In the genomic region with DNA sequence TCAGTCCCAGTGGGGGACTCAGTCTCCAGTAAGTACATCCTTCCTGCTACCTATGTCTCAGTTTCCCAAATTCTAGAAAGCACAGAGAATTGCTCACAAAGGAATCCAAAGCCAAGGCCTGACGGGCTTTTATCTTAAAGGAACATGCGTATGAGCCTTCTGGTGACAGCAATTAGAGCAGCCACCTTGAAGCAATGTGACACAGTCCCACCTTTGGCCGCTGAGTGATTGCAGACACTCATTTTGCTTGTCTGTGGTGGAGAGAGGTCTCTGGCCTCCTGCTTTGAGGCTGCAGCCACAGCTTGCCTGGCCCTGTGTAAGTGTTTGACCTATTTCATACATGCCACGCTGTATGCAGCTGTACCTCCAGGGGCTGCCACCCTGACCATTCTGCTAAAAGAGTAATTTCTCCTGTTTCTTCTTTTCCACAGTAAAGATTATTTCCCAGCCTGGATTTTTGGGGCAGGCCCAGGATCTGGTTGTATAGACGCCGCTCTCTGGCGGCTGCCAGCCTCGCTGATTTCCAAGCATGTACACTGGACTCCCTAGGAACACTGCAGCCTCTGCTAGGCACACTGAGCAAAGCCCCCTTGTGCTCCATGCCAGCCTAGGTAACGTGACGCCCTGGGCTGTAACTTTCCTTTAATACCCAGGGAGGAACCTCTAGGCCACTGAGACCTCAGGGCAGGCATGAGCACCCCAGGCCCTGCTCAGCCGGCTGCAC, we compare ENCODE assay signal across 18 cellular contexts. TPM values are rescaled to one million over a fixed set of nuclear protein-coding genes. Genes with fewer than 3 reads are reported as not detected.
DNase-seq lines count a peak whose midpoint lies in the region; ATAC-seq and TF ChIP-seq lines count a peak whose summit lies in the region.
"Had no signal": no experiment of that assay in that cellular context is flagged by ENCODE, and none has a peak within 500 bp of the region (broad histone marks: within the 10 kb centered on the region; RNA-seq: fewer than 3 reads in every experiment).

No MANE protein-coding gene starts in this region.

- H3K4me2 ChIP-seq in PC-9 = no peak overlapping the region

- TF ChIP-seq POLR2A in gastroesophageal sphincter (IDR thresholded peaks at IDR 0.05) = no peak

- BruUV-seq in PC-9 (replicated peaks; lab: Mats Ljungman, UMichigan) = no TSS peak

- H3K4me3 Mint-ChIP-seq in activated CD8-positive, alpha-beta T cell treated with anti-CD3 and anti-CD28 coated beads, Interleukin-2, amount 10 ng/mL, durations not matched to agents 7 days and 5 days = no peak overlapping the region
- peak overlapping the region in 1 of 5 donors; percentile 33 for H3K4me3 Mint-ChIP-seq in immature natural killer cell
- no peak overlapping the region for H3K4me3 Mint-ChIP-seq in WTC11
- no peak overlapping the region for H3K4me3 Mint-ChIP-seq in type B pancreatic cell
- H3K4me3 Mint-ChIP-seq: activated T-cell treated with anti-CD3 and anti-CD28 coated beads, Interleukin-2, amount 50 U/mL, for 24 hours had no signal

- H3K27ac ChIP-seq in PC-9 = no peak overlapping the region
- no peak overlapping the region for H3K27ac ChIP-seq in gastroesophageal sphincter
- H3K27ac ChIP-seq: right atrium auricular region, upper lobe of left lung had no signal

- no peaks in the 10 kb centered on the region for H3K36me3 ChIP-seq in PC-9 (ENCODE audit: low read depth)
- no peaks in the 10 kb centered on the region for H3K36me3 ChIP-seq in gastroesophageal sphincter
- H3K36me3 ChIP-seq: brain microvascular endothelial cell, right atrium auricular region, upper lobe of left lung had no signal

- H3F3A ChIP-seq in PC-9 (ENCODE audit: insufficient read depth, low read depth) = no peaks in the 10 kb centered on the region

- peak; percentile 16 for DNase-seq in stimulated activated CD4-positive, alpha-beta T cell treated with anti-CD3 and anti-CD28 coated beads, Interleukin-1b, Interleukin-23, amount 100 ng/mL, for 48 hours
- DNase-seq in stimulated activated CD4-positive, alpha-beta T cell treated with anti-CD3 and anti-CD28 coated beads, Interleukin-4, amount 100 ng/mL, for 4 hours = no peak
- DNase-seq in activated CD8-positive, alpha-beta T cell treated with anti-CD3 and anti-CD28 coated beads, Interleukin-2, amount 10 ng/mL, durations not matched to agents 7 days and 5 days = no peak
- DNase-seq in immature natural killer cell (no peak), WTC11 (ENCODE audit: low spot score) (no peak), PC-9 (no peak), type B pancreatic cell (ENCODE audit: extremely low spot score, unreplicated experiment) (no peak)
- DNase-seq: effector CD8-positive, alpha-beta T cell; naive B cell; NCI-H2107 had no signal

- intact Hi-C loops in PC-9 (cut with micrococcal nuclease; ENCODE audit: unreplicated experiment) = no loop called here

- TF ChIP-seq CTCF in WTC11 (IDR thresholded peaks at IDR 0.05) (no peak), PC-9 (conservative IDR thresholded peaks at IDR 0.05) (no peak), gastroesophageal sphincter (IDR thresholded peaks at IDR 0.05) (no peak), type B pancreatic cell (conservative IDR thresholded peaks at IDR 0.05) (no peak)

- H3K27me3 ChIP-seq in PC-9 (ENCODE audit: insufficient read depth, low read depth) (peaks cover 25% of the 10 kb centered on the region), gastroesophageal sphincter (peaks cover 15% of the 10 kb centered on the region)
- H3K27me3 ChIP-seq: brain microvascular endothelial cell, right atrium auricular region, upper lobe of left lung had no signal

- H3K9me3 ChIP-seq in PC-9 (ENCODE audit: insufficient read depth, low read depth) (no peaks in the 10 kb centered on the region), gastroesophageal sphincter (no peaks in the 10 kb centered on the region)
- H3K9me3 ChIP-seq: right atrium auricular region, upper lobe of left lung had no signal

- H3K27me3 Mint-ChIP-seq in activated CD8-positive, alpha-beta T cell treated with anti-CD3 and anti-CD28 coated beads, Interleukin-2, amount 10 ng/mL, durations not matched to agents 7 days and 5 days (ENCODE audit: low read depth) = no peaks in the 10 kb centered on the region
- H3K27me3 Mint-ChIP-seq in immature natural killer cell (ENCODE audit: low read depth in 3 of 3) (peaks cover 0 to 4% (median 0%) of the 10 kb centered on the region in 3 donors), WTC11 (ENCODE audit: low read depth) (peaks cover 11% of the 10 kb centered on the region), type B pancreatic cell (peaks cover 8% of the 10 kb centered on the region)
- H3K27me3 Mint-ChIP-seq: activated T-cell treated with anti-CD3 and anti-CD28 coated beads, Interleukin-2, amount 50 U/mL, for 24 hours had no signal

- no peaks in the 10 kb centered on the region for H3K9me3 Mint-ChIP-seq in activated CD8-positive, alpha-beta T cell treated with anti-CD3 and anti-CD28 coated beads, Interleukin-2, amount 10 ng/mL, durations not matched to agents 7 days and 5 days (ENCODE audit: insufficient read depth)
- H3K9me3 Mint-ChIP-seq in immature natural killer cell (no peaks in the 10 kb centered on the region), WTC11 (peaks cover 5% of the 10 kb centered on the region; the same call in 1 of the 2 replicates), type B pancreatic cell (no peaks in the 10 kb centered on the region)
- H3K9me3 Mint-ChIP-seq: activated T-cell treated with anti-CD3 and anti-CD28 coated beads, Interleukin-2, amount 50 U/mL, for 24 hours; naive B cell had no signal

- H3K79me2 ChIP-seq in PC-9 (ENCODE audit: low read depth) = no peaks in the 10 kb centered on the region

- H3K9me2 ChIP-seq in PC-9 (ENCODE audit: insufficient read depth) = no peaks in the 10 kb centered on the region; the same call in 1 of the 2 replicates

- H2AFZ ChIP-seq in PC-9 = no peak overlapping the region

- H3K4me1 Mint-ChIP-seq in activated CD8-positive, alpha-beta T cell treated with anti-CD3 and anti-CD28 coated beads, Interleukin-2, amount 10 ng/mL, durations not matched to agents 7 days and 5 days (ENCODE audit: low read depth) = peaks cover 93% of the 10 kb centered on the region
- H3K4me1 Mint-ChIP-seq in immature natural killer cell = peaks cover 71 to 81% of the 10 kb centered on the region in 2 donors
- H3K4me1 Mint-ChIP-seq in WTC11 = peaks cover 38% of the 10 kb centered on the region
- H3K4me1 Mint-ChIP-seq in type B pancreatic cell (ENCODE audit: unreplicated experiment) = peaks cover 22% of the 10 kb centered on the region

- H3K4me3 ChIP-seq in PC-9 (no peak overlapping the region), gastroesophageal sphincter (no peak overlapping the region)
- H3K4me3 ChIP-seq: right atrium auricular region, upper lobe of left lung had no signal

- H3K27ac Mint-ChIP-seq in activated CD8-positive, alpha-beta T cell treated with anti-CD3 and anti-CD28 coated beads, Interleukin-2, amount 10 ng/mL, durations not matched to agents 7 days and 5 days = peak overlapping the region; percentile 83
- H3K27ac Mint-ChIP-seq in immature natural killer cell (peak overlapping the region; percentile 74 to 96 (median 90)), WTC11 (no peak overlapping the region), type B pancreatic cell (no peak overlapping the region)

- POLR2A ChIA-PET in activated CD8-positive, alpha-beta T cell treated with anti-CD3 and anti-CD28 coated beads, Interleukin-2, amount 10 ng/mL, durations not matched to agents 7 days and 5 days (lab: Charles Lee) = interaction anchor here (1.5 kb wide), 1 partner anchor 26 kb away, joined by 3 read pairs; no protein-coding TSS in a partner anchor
- POLR2A ChIA-PET in WTC11 (lab: Charles Lee) = interaction anchor here (0.6 kb wide), 1 partner anchor 113 kb away, joined by 13 read pairs; no protein-coding TSS in a partner anchor
- POLR2A ChIA-PET in PC-9 (lab: Charles Lee; ENCODE audit: unreplicated experiment) = no interaction called here

- 73 to 91% methylated on average over 4 to 6 of the region's 11 CpGs for WGBS in gastroesophageal sphincter (ENCODE audit: low coverage in 1 of 2), 2 donors

- H3K4me1 ChIP-seq in PC-9 (replicated peaks; ENCODE audit: insufficient read depth) (no peaks in the 10 kb centered on the region), gastroesophageal sphincter (peaks cover 0 to 6% (median 0%) of the 10 kb centered on the region in 3 donors)

- ATAC-seq in activated CD8-positive, alpha-beta T cell treated with anti-CD3 and anti-CD28 coated beads, Interleukin-2, amount 10 ng/mL, durations not matched to agents 7 days and 5 days = no peak
- no peak; the same call in 1 of the 2 replicates for ATAC-seq in WTC11
- ATAC-seq in gastroesophageal sphincter = no peak
- ATAC-seq: Panc1 had no signal

- no peak for TF ChIP-seq EP300 in gastroesophageal sphincter (IDR thresholded peaks at IDR 0.05)

- CTCF ChIA-PET in activated CD8-positive, alpha-beta T cell treated with anti-CD3 and anti-CD28 coated beads, Interleukin-2, amount 10 ng/mL, durations not matched to agents 7 days and 5 days (lab: Charles Lee) = interaction anchor here (0.5 to 4.9 kb wide), 5 partner anchors 15 to 66 kb away, joined by 3 to 15 read pairs (median 5); no protein-coding TSS in a partner anchor
- CTCF ChIA-PET in WTC11 (lab: Charles Lee) = interaction anchor here (1.0 to 1.4 kb wide), 3 partner anchors 26 to 78 kb away, joined by 4 to 8 read pairs (median 5); no protein-coding TSS in a partner anchor
- CTCF ChIA-PET in PC-9 (lab: Charles Lee) = no interaction called here

- peaks cover 91% of the 10 kb centered on the region for H3K36me3 Mint-ChIP-seq in activated CD8-positive, alpha-beta T cell treated with anti-CD3 and anti-CD28 coated beads, Interleukin-2, amount 10 ng/mL, durations not matched to agents 7 days and 5 days (ENCODE audit: low read depth)
- peaks cover 32 to 52% (median 40%) of the 10 kb centered on the region in 3 donors for H3K36me3 Mint-ChIP-seq in immature natural killer cell
- H3K36me3 Mint-ChIP-seq in WTC11 = no peaks in the 10 kb centered on the region
- H3K36me3 Mint-ChIP-seq in type B pancreatic cell = no peaks in the 10 kb centered on the region

- no peaks in the 10 kb centered on the region for H4K20me1 ChIP-seq in PC-9 (ENCODE audit: insufficient read depth)

RNA-seq across cellular contexts. Expression of a gene that starts 1.1 kb away (rescaled TPM):
- 1 to 10 TPM; 8.6 to 8.7 TPM for total RNA-seq in activated CD8-positive, alpha-beta T cell treated with anti-CD3 and anti-CD28 coated beads, Interleukin-2, amount 10 ng/mL, durations not matched to agents 7 days and 5 days
- 1 to 10 TPM in 2 of 3 donors, not detected in 1; 1.4 to 2.1 TPM for polyA plus RNA-seq in immature natural killer cell
- total RNA-seq in WTC11 (2021) = not detected in 3 replicates
- not detected in 2 replicates for total RNA-seq in PC-9 (2021)
- not detected for total RNA-seq in gastroesophageal sphincter
- total RNA-seq in type B pancreatic cell (ENCODE audit: low replicate concordance) = not detected in 2 replicates
- total RNA-seq: H4, right atrium auricular region had no signal
- polyA plus RNA-seq: liver had no signal

RNA-seq across cellular contexts. Expression of a gene that starts 35.7 kb away (rescaled TPM):
- under 1 TPM; 0.03 to 0.11 TPM for total RNA-seq in activated CD8-positive, alpha-beta T cell treated with anti-CD3 and anti-CD28 coated beads, Interleukin-2, amount 10 ng/mL, durations not matched to agents 7 days and 5 days
- not detected for polyA plus RNA-seq in immature natural killer cell
- total RNA-seq in WTC11 (2021) (33.8 to 43.1 TPM (median 35.4 TPM) in 3 replicates), PC-9 (2021) (8.1 and 9.1 TPM in 2 replicates), gastroesophageal sphincter (1 to 10 TPM in 2 of 4 donors, under 1 TPM in 2; 0.46 to 4.2 (median 0.81) TPM), type B pancreatic cell (ENCODE audit: low replicate concordance) (12.4 and 37.5 TPM in 2 replicates)
- total RNA-seq: H4 had no signal

RNA-seq across cellular contexts. Expression of a gene that starts 58.2 kb away (rescaled TPM):
- 100 to 1,000 TPM; 235 to 239 TPM for total RNA-seq in activated CD8-positive, alpha-beta T cell treated with anti-CD3 and anti-CD28 coated beads, Interleukin-2, amount 10 ng/mL, durations not matched to agents 7 days and 5 days
- polyA plus RNA-seq in immature natural killer cell = 10 to 100 TPM; 41.7 to 67.5 (median 46.0) TPM
- total RNA-seq in WTC11 (2021) (0.33 to 0.92 TPM (median 0.64 TPM) in 3 replicates), PC-9 (2021) (not detected in 2 replicates), gastroesophageal sphincter (1 to 10 TPM in 3 of 4 donors, under 1 TPM in 1; 0.67 to 3.1 (median 1.7) TPM), type B pancreatic cell (ENCODE audit: low replicate concordance) (0.24 and 0.43 TPM in 2 replicates)
- total RNA-seq: H4 had no signal

Comparison
In these comparisons a context has a peak if more than half of its experiments do, and no peak if none do; other contexts are left out.
1. H3K27ac Mint-ChIP-seq: peak in activated CD8-positive, alpha-beta T cell treated with anti-CD3 and anti-CD28 coated beads, Interleukin-2, amount 10 ng/mL, durations not matched to agents 7 days and 5 days (single experiment) and immature natural killer cell (6 of 6); none in WTC11 (single experiment) and type B pancreatic cell (single experiment).
2. RNA of a gene that starts 58.2 kb away (total RNA-seq): 235 to 239 TPM in activated CD8-positive, alpha-beta T cell treated with anti-CD3 and anti-CD28 coated beads, Interleukin-2, amount 10 ng/mL, durations not matched to agents 7 days and 5 days; 0.67 to 3.1 TPM in gastroesophageal sphincter, 0.33 to 0.92 TPM in WTC11, 0.24 to 0.43 TPM in type B pancreatic cell and not detected in PC-9; every median in the first group is over 10 times any median in the second.